19 cellular contexts compared by ENCODE assay signal in the genomic region with DNA sequence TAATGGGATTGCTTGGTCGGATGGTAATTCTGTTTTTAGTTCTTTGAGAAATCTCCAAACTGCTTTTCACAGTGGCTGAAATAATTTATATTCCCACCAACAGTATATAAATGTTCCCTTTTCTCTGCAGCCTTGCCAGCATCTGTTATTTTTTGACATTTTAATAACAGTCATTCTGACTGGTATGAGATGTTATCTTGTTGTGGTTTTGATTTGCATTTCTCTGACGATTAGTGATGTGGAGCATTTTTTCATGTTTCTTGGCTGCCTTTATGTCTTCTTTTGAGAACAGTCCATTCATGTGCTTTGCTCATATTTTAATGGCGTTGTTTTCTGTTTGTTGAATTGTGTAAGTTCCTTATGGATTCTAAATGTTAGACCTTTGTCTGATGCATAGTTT.
DNase-seq lines count a peak whose midpoint lies in the region; ATAC-seq and TF ChIP-seq lines count a peak whose summit lies in the region.
"Had no signal": no experiment of that assay in that cellular context is flagged by ENCODE, and none has a peak within 500 bp of the region (broad histone marks: within the 10 kb centered on the region; RNA-seq: fewer than 3 reads in every experiment).

No MANE protein-coding gene starts in this region.

- H3K36me3 ChIP-seq in SK-N-MC (ENCODE audit: insufficient read depth, low read length) (peaks cover 19% of the 10 kb centered on the region), brain microvascular endothelial cell (replicated peaks) (no peaks in the 10 kb centered on the region)
- H3K36me3 ChIP-seq: BE2C, SJCRH30 had no signal

- TF ChIP-seq CTCF in brain microvascular endothelial cell (IDR thresholded peaks at IDR 0.05; ENCODE audit: low read depth, low read length, missing control alignments) = no peak
- TF ChIP-seq CTCF in retinal pigment epithelial cell (conservative IDR thresholded peaks at IDR 0.05; ENCODE audit: low read depth, low read length) = no peak

- peaks cover 3% of the 10 kb centered on the region; the same call in 1 of the 2 replicates for H3K9me3 ChIP-seq in SK-N-MC (ENCODE audit: low read depth, low read length)
- H3K9me3 ChIP-seq: BE2C, SJCRH30 had no signal

- no peaks in the 10 kb centered on the region for H3K27me3 ChIP-seq in brain microvascular endothelial cell (replicated peaks)
- H3K27me3 ChIP-seq: BE2C, SJCRH30 had no signal

- ATAC-seq in GM18873 (IDR thresholded peaks at IDR 0.05; ENCODE audit: low FRiP score, unreplicated experiment) = no peak
- no peak for ATAC-seq in GM18907 (IDR thresholded peaks at IDR 0.05; ENCODE audit: unreplicated experiment)
- ATAC-seq: GM23338 had no signal

- H3K27ac ChIP-seq in SK-N-MC = peak overlapping the region; percentile 90
- no peak overlapping the region for H3K27ac ChIP-seq in brain microvascular endothelial cell
- H3K27ac ChIP-seq: PC-9, SJCRH30 had no signal

- in situ Hi-C loops in KBM-7 (cut with MboI; ENCODE audit: low pct_unique_long_range_greater_than_20kb, low sequenced_read_pairs) (no loop called here), brain microvascular endothelial cell (cut with HindIII; ENCODE audit: low pct_ligation_motif_present, low sequenced_read_pairs) (no loop called here)

- H3K4me3 ChIP-seq in SK-N-MC (peak overlapping the region; percentile 43), brain microvascular endothelial cell (ENCODE audit: low read depth, low read length) (no peak overlapping the region), retinal pigment epithelial cell (ENCODE audit: low read length) (no peak overlapping the region)
- H3K4me3 ChIP-seq: GM23338, PC-9, SJCRH30 had no signal

- H3K9ac ChIP-seq in SK-N-MC (ENCODE audit: insufficient read length) = no peak overlapping the region

- DNase-seq in KBM-7 = peak; percentile 6
- DNase-seq in SK-N-MC (ENCODE audit: low read depth, low spot score) = peak; percentile 83
- DNase-seq in brain microvascular endothelial cell = peak; percentile 26
- DNase-seq in retinal pigment epithelial cell (ENCODE audit: low read depth) = peak; percentile 72
- DNase-seq in LoVo (ENCODE audit: low spot score) = no peak
- no peak for DNase-seq in NK-92 (lab: John Stamatoyannopoulos, UW; ENCODE audit: unreplicated experiment)
- DNase-seq: BE2C; CD4-positive, alpha-beta T cell; DMS53; KG1; MM.1S; NCI-H1930; NCI-H446 treated with DMSO at 0.1 percent for 48 hours; NCI-H774; PC-9; SJCRH30 had no signal

Comparison
In these comparisons a context has a peak if more than half of its experiments do, and no peak if none do; other contexts are left out.
1. DNase-seq: peak in KBM-7 (single experiment), SK-N-MC (single experiment), brain microvascular endothelial cell (single experiment) and retinal pigment epithelial cell (single experiment); none in LoVo (single experiment) and NK-92 (single experiment).